27 cellular contexts compared by ENCODE assay signal in genomic region chr5:91022518-91022917, GRCh38.
DNase-seq lines count a peak whose midpoint lies in the region; FAIRE-seq and TF ChIP-seq lines count a peak whose summit lies in the region.
"Had no signal": no experiment of that assay in that cellular context is flagged by ENCODE, and none has a peak within 500 bp of the region (broad histone marks: within the 10 kb centered on the region; RNA-seq: fewer than 3 reads in every experiment).

No MANE protein-coding gene starts in this region.

- H3K4me2 ChIP-seq in astrocyte (ENCODE audit: low read length) (no peak overlapping the region), H9 (ENCODE audit: insufficient read depth, insufficient read length, low read length) (no peak overlapping the region)

- 8 to 42% (median 22%) methylated on average over 2 of the region's 2 CpGs for WGBS in small intestine, 3 donors
- WGBS in H9 (ENCODE audit: extremely low coverage, insufficient read length, low lambda C conversion rate): no CpG with 5 or more reads among the region's 2 CpGs

- no peak overlapping the region for H2BK5ac ChIP-seq in H9 (ENCODE audit: insufficient read length, low read length)

- H2BK12ac ChIP-seq in H9 (ENCODE audit: insufficient read length, low read depth, low read length): no peak overlapping the region

- H3K4me3 Mint-ChIP-seq in astrocyte (ENCODE audit: unreplicated experiment): no peak overlapping the region
- no peak overlapping the region for H3K4me3 Mint-ChIP-seq in H9
- H3K4me3 Mint-ChIP-seq: brain, mesothelial cell of epicardium, natural killer cell, T-cell had no signal

- H3K27me3 ChIP-seq in astrocyte (ENCODE audit: insufficient read depth, low read length): no peaks in the 10 kb centered on the region
- H3K27me3 ChIP-seq in small intestine (ENCODE audit: control insufficient read depth in 2 of 2, insufficient read depth in 2 of 2, low read length in 2 of 2): no peaks in the 10 kb centered on the region
- H3K27me3 ChIP-seq in H9 (ENCODE audit: insufficient read depth, low read length): no peaks in the 10 kb centered on the region
- H3K27me3 ChIP-seq: SJSA1, upper lobe of left lung had no signal

- H3K4me1 ChIP-seq in HEK293 (ENCODE audit: control insufficient read depth, insufficient read depth, low read length) (peaks cover 51% of the 10 kb centered on the region), astrocyte (ENCODE audit: insufficient read depth, low read length) (no peaks in the 10 kb centered on the region), small intestine (ENCODE audit: control insufficient read depth in 2 of 2, insufficient read depth in 1 of 2, low read depth in 1 of 2, low read length in 1 of 2) (peaks cover 0 to 7% of the 10 kb centered on the region in 2 donors), H9 (ENCODE audit: insufficient read depth, low read length) (no peaks in the 10 kb centered on the region)
- H3K4me1 ChIP-seq: SJSA1 had no signal

- no peak overlapping the region for H3K9ac ChIP-seq in astrocyte (ENCODE audit: low read length)
- H3K9ac ChIP-seq in H9 (ENCODE audit: extremely low read depth, insufficient read length, low read length): no peak overlapping the region

- no peaks in the 10 kb centered on the region for H3K9me3 ChIP-seq in HEK293 (ENCODE audit: control insufficient read depth, insufficient read depth, low read depth, low read length)
- H3K9me3 ChIP-seq in astrocyte (ENCODE audit: insufficient read depth, low read depth, low read length): no peaks in the 10 kb centered on the region
- no peaks in the 10 kb centered on the region for H3K9me3 ChIP-seq in small intestine (ENCODE audit: control insufficient read depth, low read depth)
- no peaks in the 10 kb centered on the region for H3K9me3 ChIP-seq in H9 (ENCODE audit: control insufficient read depth, low read depth, low read length)
- H3K9me3 ChIP-seq: Caco-2, SJSA1, upper lobe of left lung had no signal

- no peak overlapping the region for H4K8ac ChIP-seq in H9 (replicated peaks; ENCODE audit: insufficient read length, low read depth, low read length)

- no peak overlapping the region for H4K91ac ChIP-seq in H9 (ENCODE audit: insufficient read length, low read depth, low read length)

- no peak overlapping the region for H3K23ac ChIP-seq in H9 (ENCODE audit: insufficient read length, low read depth, low read length)

- no peak overlapping the region for H3K4ac ChIP-seq in H9 (ENCODE audit: low read depth, low read length)

- H3K27me3 Mint-ChIP-seq in astrocyte (ENCODE audit: low read depth, unreplicated experiment) (no peaks in the 10 kb centered on the region), H9 (ENCODE audit: low read depth) (no peaks in the 10 kb centered on the region)
- H3K27me3 Mint-ChIP-seq: brain had no signal

- no peak overlapping the region for H3K56ac ChIP-seq in H9 (ENCODE audit: insufficient read length, low read depth, low read length)

- H4K20me1 ChIP-seq in astrocyte (ENCODE audit: insufficient read depth, low read length) (no peaks in the 10 kb centered on the region), H9 (ENCODE audit: control insufficient read depth, insufficient read depth, insufficient read length) (no peaks in the 10 kb centered on the region)

- H3K4me1 Mint-ChIP-seq in astrocyte (ENCODE audit: low read depth, unreplicated experiment) (peaks cover 25% of the 10 kb centered on the region), H9 (peaks cover 9 to 14% of the 10 kb centered on the region in 2 experiments)
- H3K4me1 Mint-ChIP-seq: natural killer cell, T-cell had no signal

- H3K79me2 ChIP-seq in astrocyte (ENCODE audit: insufficient read depth, low read length) (no peaks in the 10 kb centered on the region), H9 (ENCODE audit: insufficient read depth, low read length) (no peaks in the 10 kb centered on the region)

- no peaks in the 10 kb centered on the region for H3K79me1 ChIP-seq in H9 (ENCODE audit: insufficient read depth, low read depth, low read length, poor library complexity, severe bottlenecking)

- H3K36me3 Mint-ChIP-seq in astrocyte (ENCODE audit: low read depth, unreplicated experiment) (no peaks in the 10 kb centered on the region), H9 (ENCODE audit: insufficient read depth in 1 of 3, low read depth in 3 of 3) (no peaks in the 10 kb centered on the region)
- H3K36me3 Mint-ChIP-seq: brain, mesothelial cell of epicardium, natural killer cell, T-cell had no signal

- TF ChIP-seq CTCF in HEK293 (tag by site-specific recombination; IDR thresholded peaks at IDR 0.05) (no peak), astrocyte (IDR thresholded peaks at IDR 0.05; ENCODE audit: insufficient read depth, low read depth, low read length) (no peak), H9 (conservative IDR thresholded peaks at IDR 0.05) (no peak)

- H3K4me3 ChIP-seq in HEK293 (ENCODE audit: low read depth, low read length) (no peak overlapping the region), astrocyte (ENCODE audit: insufficient read depth, low read depth, low read length) (no peak overlapping the region), small intestine (ENCODE audit: low read depth in 1 of 2, low read length in 2 of 2) (no peak overlapping the region)
- H3K4me3 ChIP-seq: SJSA1, skin epidermis, upper lobe of left lung had no signal

- no peak overlapping the region for H4K5ac ChIP-seq in H9 (ENCODE audit: insufficient read length, low read depth, low read length)

- DNase-seq in NCI-H128 (lab: John Stamatoyannopoulos, UW; ENCODE audit: unreplicated experiment): peak; percentile 36
- DNase-seq in astrocyte (ENCODE audit: low read depth): no peak
- peak; percentile 30 for DNase-seq in small intestine
- DNase-seq in G401 (ENCODE audit: low spot score): no peak
- DNase-seq in H9: no peak
- DNase-seq in SIG-M5 treated with dmso at 0.1 percent for 504 hours (lab: John Stamatoyannopoulos, UW; ENCODE audit: unreplicated experiment): no peak
- DNase-seq: activated CD4-positive, alpha-beta T cell treated with anti-CD3 and anti-CD28 coated beads, Interleukin-2, amount 50 U/mL, for 48 hours; activated naive CD4-positive, alpha-beta T cell treated with Interleukin-2 at 50 U/mL for 16 hours; Caco-2; cerebellar nuclear complex; EL; GOT3; left ventricle myocardium superior; natural killer cell; NCI-H1694; NCI-H524 treated with DMSO at 0.1 percent for 48 hours; occipital lobe; stimulated activated CD4-positive, alpha-beta T cell treated with anti-CD3 and anti-CD28 coated beads, Interleukin-2, amount 100 ng/mL, for 24 hours; T-cell; upper lobe of left lung had no signal

- no peaks in the 10 kb centered on the region for H3K23me2 ChIP-seq in H9 (ENCODE audit: insufficient read length, low read depth, low read length, poor library complexity, severe bottlenecking)

- H3K27ac Mint-ChIP-seq in astrocyte (ENCODE audit: unreplicated experiment): peak overlapping the region; percentile 93
- no peak overlapping the region; a peak in 1 of 7 replicates for H3K27ac Mint-ChIP-seq in H9
- H3K27ac Mint-ChIP-seq: mesothelial cell of epicardium, natural killer cell, T-cell had no signal

- H3K9me3 Mint-ChIP-seq in astrocyte (ENCODE audit: unreplicated experiment) (no peaks in the 10 kb centered on the region), H9 (no peaks in the 10 kb centered on the region)
- H3K9me3 Mint-ChIP-seq: brain, mesothelial cell of epicardium, natural killer cell, T-cell had no signal

- POLR2A ChIA-PET in HEK293 (lab: Yijun Ruan, JAX): no interaction called here

- no peak overlapping the region for H2BK15ac ChIP-seq in H9 (ENCODE audit: low read depth, low read length)

- H3K36me3 ChIP-seq in HEK293 (ENCODE audit: control insufficient read depth in 2 of 2, insufficient read depth in 1 of 2, low read length in 2 of 2) (no peaks in the 10 kb centered on the region), astrocyte (ENCODE audit: insufficient read depth, low read length) (no peaks in the 10 kb centered on the region), small intestine (ENCODE audit: control insufficient read depth in 2 of 2, insufficient read depth in 2 of 2, low read length in 2 of 2) (no peaks in the 10 kb centered on the region)
- H3K36me3 ChIP-seq: SJSA1, upper lobe of left lung had no signal

- CTCF ChIA-PET in HEK293 (lab: Yijun Ruan, JAX): no interaction called here

- in situ Hi-C loops in G401 (cut with HindIII; ENCODE audit: low sequenced_read_pairs): loop anchor here (10.0 kb wide), 1 partner anchor 108 kb away; no protein-coding TSS in a partner anchor

- H3K18ac ChIP-seq in H9 (ENCODE audit: insufficient read length, low read depth, low read length): no peak overlapping the region

- no peak overlapping the region for H2BK20ac ChIP-seq in H9 (ENCODE audit: low read depth, low read length, poor library complexity, severe bottlenecking)

- FAIRE-seq in astrocyte (lab: Jason Lieb, UNC): no peak
- FAIRE-seq in small intestine (lab: Jason Lieb, UNC): no peak
- FAIRE-seq: GM12892 had no signal

- H3K27ac ChIP-seq in HEK293 (ENCODE audit: extremely low read depth, low read depth, low read length): no peak overlapping the region; the same call in 1 of the 2 replicates
- H3K27ac ChIP-seq in astrocyte (ENCODE audit: low read depth, low read length): no peak overlapping the region
- no peak overlapping the region for H3K27ac ChIP-seq in small intestine (ENCODE audit: low read depth in 1 of 2, low read length in 1 of 2)
- H3K27ac ChIP-seq in H9 (ENCODE audit: insufficient read length, low read depth, low read length): no peak overlapping the region
- H3K27ac ChIP-seq: C4-2B, SJSA1, upper lobe of left lung had no signal

- H2BK120ac ChIP-seq in H9 (ENCODE audit: low read depth, low read length, poor library complexity, severe bottlenecking): no peak overlapping the region

- no peak overlapping the region for H2AK5ac ChIP-seq in H9 (ENCODE audit: insufficient read length, low read length)

- no peak overlapping the region for H2AFZ ChIP-seq in astrocyte (ENCODE audit: low read depth, low read length)
- H2AFZ ChIP-seq in H9 (ENCODE audit: low read length): no peak overlapping the region

- no peak overlapping the region for H3T11ph ChIP-seq in H9 (ENCODE audit: low read length)

- no peak overlapping the region for H3K14ac ChIP-seq in H9 (ENCODE audit: insufficient read depth, low read length)

TF ChIP-seq in HEK293, 187 proteins besides CTCF, POLR2A, EP300 and RAD21 (continues in another document):
- peak; percentile 81; the same call in 1 of the 2 replicates for TF ChIP-seq ZNF561 (tag by site-specific recombination; IDR thresholded peaks at IDR 0.05; ENCODE audit: borderline replicate concordance)
- TF ChIP-seq ZNF776 (tag by site-specific recombination; IDR thresholded peaks at IDR 0.05; ENCODE audit: borderline replicate concordance): no peak
- no peak for TF ChIP-seq ZNF514 (tag by site-specific recombination; IDR thresholded peaks at IDR 0.05)
- TF ChIP-seq ZNF521 (tag by site-specific recombination; IDR thresholded peaks at IDR 0.05): no peak
- TF ChIP-seq FEZF1 (tag by site-specific recombination; IDR thresholded peaks at IDR 0.05): peak; percentile 98

Comparison
In these comparisons a context has a peak if more than half of its experiments do, and no peak if none do; other contexts are left out.
1. DNase-seq: peak in NCI-H128 (single experiment) and small intestine (single experiment); none in astrocyte (single experiment), G401 (single experiment), H9 (single experiment) and SIG-M5 treated with dmso at 0.1 percent for 504 hours (single experiment).